Comparison of ENCODE assay signal across 13 cellular contexts in the genomic region with DNA sequence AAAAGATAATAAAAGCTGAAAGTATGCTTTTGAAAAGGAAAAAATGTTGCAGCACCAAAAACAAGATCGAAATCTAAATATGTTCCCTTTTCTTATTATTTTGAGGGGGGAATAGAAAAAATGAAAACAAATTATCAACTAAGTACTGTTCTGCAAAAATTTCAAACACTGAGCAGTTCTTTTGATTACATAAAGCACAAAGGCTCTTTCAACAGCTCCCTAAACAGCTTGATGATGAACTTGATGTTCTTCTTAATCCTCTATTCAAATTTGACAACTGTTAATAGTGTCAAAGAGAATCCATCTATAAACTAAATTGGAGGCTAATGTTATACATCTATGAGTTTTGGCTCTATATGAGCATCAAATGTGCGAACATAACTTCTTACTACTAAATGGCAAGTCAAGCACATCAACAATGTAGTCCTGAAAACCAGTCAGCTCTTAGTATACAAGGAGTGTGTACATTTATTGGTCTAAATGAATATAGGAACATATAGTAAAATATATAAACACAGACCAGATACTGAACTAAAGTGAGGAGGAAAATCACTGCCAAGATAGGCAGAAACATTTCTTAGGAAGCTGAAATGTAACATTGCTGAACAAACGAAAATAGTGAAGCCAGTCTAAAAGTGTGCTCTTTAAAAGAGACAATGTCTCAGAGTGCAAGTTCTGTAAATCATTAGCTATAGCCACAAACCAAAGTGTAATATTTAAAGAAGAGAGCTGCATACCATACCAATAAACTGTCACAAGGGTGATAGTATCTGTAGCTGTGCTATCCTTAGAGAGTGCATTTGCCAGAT.
DNase-seq lines count a peak whose midpoint lies in the region; ATAC-seq and TF ChIP-seq lines count a peak whose summit lies in the region.
"Had no signal": no experiment of that assay in that cellular context is flagged by ENCODE, and none has a peak within 500 bp of the region (broad histone marks: within the 10 kb centered on the region; RNA-seq: fewer than 3 reads in every experiment).

No MANE protein-coding gene starts in this region.

- 71 to 81% methylated on average over 3 of the region's 3 CpGs for WGBS in upper lobe of left lung, 2 donors

- H3K27ac Mint-ChIP-seq in chondrocyte (ENCODE audit: unreplicated experiment) = peak overlapping the region; percentile 29
- H3K27ac Mint-ChIP-seq: activated naive CD8-positive, alpha-beta T cell; natural killer cell had no signal

- H3K4me1 ChIP-seq in upper lobe of left lung = no peaks in the 10 kb centered on the region

- no peak for TF ChIP-seq EP300 in upper lobe of left lung (IDR thresholded peaks at IDR 0.05)

- peaks cover 24% of the 10 kb centered on the region for H3K4me1 Mint-ChIP-seq in chondrocyte (ENCODE audit: low read depth)
- H3K4me1 Mint-ChIP-seq: natural killer cell had no signal

- DNase-seq in chondrocyte (ENCODE audit: low spot score) (no peak), upper lobe of left lung (no peak), A172 (ENCODE audit: low spot score) (no peak), middle frontal gyrus (ENCODE audit: extremely low spot score, low spot score) (no peak), cardiac septum (ENCODE audit: low spot score) (no peak)
- DNase-seq: natural killer cell, NCI-H1105 had no signal

- H3K4me3 ChIP-seq in upper lobe of left lung = no peak overlapping the region
- H3K4me3 ChIP-seq: skin epidermis, tibial nerve had no signal

- no peak for TF ChIP-seq CTCF in chondrocyte (IDR thresholded peaks at IDR 0.05)
- no peak for TF ChIP-seq CTCF in upper lobe of left lung (IDR thresholded peaks at IDR 0.05)

- H3K27ac ChIP-seq in upper lobe of left lung = no peak overlapping the region
- H3K27ac ChIP-seq: skin epidermis had no signal

- peaks cover 13% of the 10 kb centered on the region for H3K9me3 Mint-ChIP-seq in chondrocyte (ENCODE audit: low read depth)

- no peaks in the 10 kb centered on the region for H3K27me3 ChIP-seq in upper lobe of left lung
- H3K27me3 ChIP-seq: tibial nerve had no signal

- H3K36me3 Mint-ChIP-seq in chondrocyte (ENCODE audit: low read depth) = peaks cover 4% of the 10 kb centered on the region
- H3K36me3 Mint-ChIP-seq: activated naive CD8-positive, alpha-beta T cell; natural killer cell had no signal

- no peaks in the 10 kb centered on the region for H3K36me3 ChIP-seq in upper lobe of left lung
- H3K36me3 ChIP-seq: tibial nerve had no signal

- intact Hi-C loops in cardiac septum (cut with DNase I) = no loop called here

- peak; percentile 67 for ATAC-seq in GM18499 (IDR thresholded peaks at IDR 0.05; ENCODE audit: insufficient read depth, unreplicated experiment)
- ATAC-seq in GM21390 (IDR thresholded peaks at IDR 0.05; ENCODE audit: unreplicated experiment) = peak; percentile 82
- ATAC-seq in HG03103 (IDR thresholded peaks at IDR 0.05; ENCODE audit: low read depth, unreplicated experiment) = peak; percentile 52
- no peak for ATAC-seq in upper lobe of left lung (ENCODE audit: low FRiP score in 2 of 2)
- ATAC-seq: natural killer cell had no signal

- no peaks in the 10 kb centered on the region for H3K27me3 Mint-ChIP-seq in chondrocyte (ENCODE audit: low read depth)
- H3K27me3 Mint-ChIP-seq: activated naive CD8-positive, alpha-beta T cell had no signal

- no peak for TF ChIP-seq POLR2A in upper lobe of left lung (IDR thresholded peaks at IDR 0.05)

- H3K9me3 ChIP-seq in upper lobe of left lung = no peaks in the 10 kb centered on the region

- H3K4me3 Mint-ChIP-seq in chondrocyte (ENCODE audit: unreplicated experiment) = no peak overlapping the region
- H3K4me3 Mint-ChIP-seq: activated naive CD8-positive, alpha-beta T cell; natural killer cell had no signal

Comparison
In these comparisons a context has a peak if more than half of its experiments do, and no peak if none do; other contexts are left out.
1. ATAC-seq: peak in GM18499 (single experiment), GM21390 (single experiment) and HG03103 (single experiment); none in upper lobe of left lung (0 of 2).